ENCODE assay signal across 22 cellular contexts in the genomic region with DNA sequence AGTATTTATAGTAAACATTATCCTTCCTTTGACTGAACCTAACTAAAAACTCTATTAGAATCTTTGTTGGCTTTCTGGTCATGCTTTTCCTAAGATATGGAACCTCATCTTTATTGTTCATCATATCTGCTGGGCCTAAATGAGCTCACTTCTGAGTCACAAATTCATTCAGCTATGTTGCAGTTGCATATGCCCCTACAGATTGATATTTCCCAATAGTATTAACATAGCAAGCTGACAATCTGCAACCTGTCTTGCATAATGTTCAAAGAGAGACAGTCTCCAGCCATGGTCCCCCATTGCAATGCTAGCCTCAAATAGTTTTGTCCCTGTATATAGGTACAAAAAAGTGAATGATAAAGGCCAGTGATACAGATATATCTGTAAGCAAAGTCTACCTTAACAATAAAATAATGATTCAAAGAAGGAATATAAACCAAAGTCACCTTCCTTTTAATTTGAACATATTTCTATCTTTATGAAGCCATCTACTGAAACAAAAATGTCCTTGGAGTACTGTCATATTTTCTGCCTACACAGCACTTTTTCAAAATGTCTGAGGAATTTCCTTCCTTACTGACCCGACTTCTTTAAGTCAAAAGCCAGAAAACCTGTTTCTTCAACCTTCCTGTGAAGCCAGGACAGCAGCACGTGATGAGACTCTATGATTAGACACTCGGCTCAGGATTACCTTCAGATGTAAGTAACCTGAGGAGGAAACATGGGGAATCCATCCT.
A peak's percentile ranks its signal among the peaks of the same experiment; 100 is the strongest.
DNase-seq lines count a peak whose midpoint lies in the region; ATAC-seq and TF ChIP-seq lines count a peak whose summit lies in the region.
"Had no signal": no experiment of that assay in that cellular context is flagged by ENCODE, and none has a peak within 500 bp of the region (broad histone marks: within the 10 kb centered on the region; RNA-seq: fewer than 3 reads in every experiment).

No MANE protein-coding gene starts in this region.

- no peak overlapping the region for H3K9ac ChIP-seq in adipocyte (ENCODE audit: low read length)

- no peaks in the 10 kb centered on the region for H3K27me3 ChIP-seq in adipocyte (replicated peaks; ENCODE audit: control insufficient read depth, insufficient read depth, low read length)
- H3K27me3 ChIP-seq: adrenal gland, cardiac muscle cell, sigmoid colon had no signal

- TF ChIP-seq CTCF in lower leg skin (IDR thresholded peaks at IDR 0.05) = no peak

- H3K4me1 ChIP-seq in adipocyte (ENCODE audit: control insufficient read depth, insufficient read depth, low read length) = peaks cover 8% of the 10 kb centered on the region
- H3K4me1 ChIP-seq: adrenal gland, sigmoid colon had no signal

- 63% methylated on average over 3 of the region's 3 CpGs for WGBS in lower leg skin, 2 donors

- H3K4me3 ChIP-seq in adipocyte (ENCODE audit: low read length) = no peak overlapping the region
- no peak overlapping the region for H3K4me3 ChIP-seq in lower leg skin (ENCODE audit: low read depth, poor library complexity, severe bottlenecking)
- H3K4me3 ChIP-seq: adrenal gland, cardiac muscle cell, lung, sigmoid colon had no signal

- no peak for TF ChIP-seq POLR2A in lower leg skin (IDR thresholded peaks at IDR 0.05)

- intact Hi-C loops in lower leg skin (cut with DNase I; ENCODE audit: low total_unique reads) = no loop called here

- no peaks in the 10 kb centered on the region for H3K36me3 ChIP-seq in adipocyte (ENCODE audit: control insufficient read depth, insufficient read depth, low read length, severe bottlenecking)
- H3K36me3 ChIP-seq: adrenal gland, cardiac muscle cell, sigmoid colon had no signal

- no peak for ATAC-seq in GM21529 (IDR thresholded peaks at IDR 0.05; ENCODE audit: unreplicated experiment)
- ATAC-seq in HG03521 (IDR thresholded peaks at IDR 0.05; ENCODE audit: unreplicated experiment) = no peak
- ATAC-seq: activated CD8-positive, alpha-beta T cell treated with anti-CD3 and anti-CD28 coated beads for 36 hours had no signal

- DNase-seq in AG08396 (ENCODE audit: low spot score) (peak; percentile 5), HS-5 (ENCODE audit: low read depth) (peak; percentile 46), adipocyte (ENCODE audit: low read depth) (peak; percentile 43), fibroblast of peridontal ligament (ENCODE audit: extremely low read depth) (peak; percentile 54), lower leg skin (ENCODE audit: low spot score in 2 of 2) (no peak)
- DNase-seq in stimulated activated CD4-positive, alpha-beta T cell treated with anti-CD3 and anti-CD28 coated beads, Interleukin-4, amount 100 ng/mL, for 1 hour = no peak
- DNase-seq: ACHN; activated CD8-positive, alpha-beta T cell treated with anti-CD3 and anti-CD28 coated beads for 36 hours; activated gamma-delta T cell treated with Interleukin-2 at 50 U/mL for 16 hours; activated T-cell treated with anti-CD3 and anti-CD28 coated beads for 4 hours; adrenal gland; DND-41; HFFc6; NCI-H146; NCI-H526; posterior cingulate gyrus; sigmoid colon; T-helper 9 cell had no signal

- no peaks in the 10 kb centered on the region for H3K9me3 ChIP-seq in adipocyte (ENCODE audit: control insufficient read depth, low read length)
- H3K9me3 ChIP-seq: sigmoid colon had no signal

Comparison
In these comparisons a context has a peak if more than half of its experiments do, and no peak if none do; other contexts are left out.
1. DNase-seq: peak in AG08396 (single experiment), HS-5 (single experiment), adipocyte (single experiment) and fibroblast of peridontal ligament (single experiment); none in stimulated activated CD4-positive, alpha-beta T cell treated with anti-CD3 and anti-CD28 coated beads, Interleukin-4, amount 100 ng/mL, for 1 hour (single experiment) and lower leg skin (0 of 2).